35 cellular contexts compared by ENCODE assay signal in genomic region chr3:167382127-167382526, GRCh38. TPM values are rescaled to one million over a fixed set of nuclear protein-coding genes. Genes with fewer than 3 reads are reported as not detected.
"Had no signal": no experiment of that assay in that cellular context is flagged by ENCODE, and none has a peak within 500 bp of the region (broad histone marks: within the 10 kb centered on the region; RNA-seq: fewer than 3 reads in every experiment).

No MANE protein-coding gene starts in this region.

- ATAC-seq: activated naive CD4-positive, alpha-beta T cell treated with anti-CD3 and anti-CD28 coated beads, Interleukin-2, amount 50 U/mL, for 72 hours; activated naive CD8-positive, alpha-beta T cell treated with anti-CD3 and anti-CD28 coated beads, Interleukin-2, amount 50 U/mL, for 24 hours; activated T-cell treated with anti-CD3 and anti-CD28 coated beads, Interleukin-2, amount 50 U/mL, for 4 hours; activated T-cell treated with anti-CD3 and anti-CD28 coated beads, Interleukin-2, amount 50 U/mL, for 72 hours; activated T-helper 17 cell treated with anti-CD3 and anti-CD28 coated beads, Interleukin-2, amount 50 U/mL, for 72 hours; body of pancreas had no signal

- H3K4me3 ChIP-seq: adrenal gland, ascending aorta, body of pancreas, breast epithelium, cardiac muscle cell had no signal

- H3K4me1 ChIP-seq: body of pancreas, breast epithelium had no signal

- DNase-seq: activated effector memory CD4-positive, alpha-beta T cell treated with anti-CD3 and anti-CD28 coated beads, Interleukin-2, amount 50 U/mL, for 16 hours; activated effector memory CD4-positive, alpha-beta T cell treated with Interleukin-2 at 50 U/mL for 16 hours; activated gamma-delta T cell; activated gamma-delta T cell treated with Interleukin-2 at 50 U/mL for 16 hours; activated naive CD4-positive, alpha-beta T cell; activated naive CD4-positive, alpha-beta T cell treated with anti-CD3 and anti-CD28 coated beads for 36 hours; activated naive CD4-positive, alpha-beta T cell treated with anti-CD3 and anti-CD28 coated beads, Interleukin-2, amount 10 ng/mL, durations not matched to agents 7 days and 5 days; activated naive CD4-positive, alpha-beta T cell treated with anti-CD3 and anti-CD28 coated beads, Interleukin-2, amount 50 U/mL, for 16 hours; activated naive CD4-positive, alpha-beta T cell treated with Interleukin-2 at 50 U/mL for 16 hours; activated naive CD8-positive, alpha-beta T cell treated with anti-CD3 and anti-CD28 coated beads for 36 hours; activated naive CD8-positive, alpha-beta T cell treated with anti-CD3 and anti-CD28 coated beads, Interleukin-2, amount 10 ng/mL, durations not matched to agents 7 days and 5 days; activated naive CD8-positive, alpha-beta T cell treated with anti-CD3 and anti-CD28 coated beads, Interleukin-2, amount 50 U/mL, for 24 hours; activated T-cell treated with anti-CD3 and anti-CD28 coated beads for 4 hours; activated T-cell treated with anti-CD3 and anti-CD28 coated beads, Interleukin-2, amount 50 U/mL, for 1 hour; activated T-cell treated with anti-CD3 and anti-CD28 coated beads, Interleukin-2, amount 50 U/mL, for 24 hours; activated T-cell treated with anti-CD3 and anti-CD28 coated beads, Interleukin-2, amount 50 U/mL, for 4 hours; activated T-cell treated with anti-CD3 and anti-CD28 coated beads, Interleukin-2, amount 50 U/mL, for 48 hours; activated T-cell treated with anti-CD3 and anti-CD28 coated beads, Interleukin-2, amount 50 U/mL, for 72 hours; adrenal gland; amniotic stem cell; amygdala; anterior cingulate cortex; aorta; body of pancreas; brain microvascular endothelial cell; caudate nucleus; central memory CD4-positive, alpha-beta T cell; cerebellar nuclear complex had no signal

- H3K9me3 ChIP-seq: ascending aorta, body of pancreas, breast epithelium had no signal

- H3K27me3 ChIP-seq: adrenal gland, ascending aorta, body of pancreas, brain microvascular endothelial cell, breast epithelium, cardiac muscle cell had no signal

- H3K27ac ChIP-seq: adrenal gland, ascending aorta, body of pancreas, brain microvascular endothelial cell, breast epithelium, cardiac muscle cell had no signal

- H3K36me3 ChIP-seq: adrenal gland, ascending aorta, brain microvascular endothelial cell, breast epithelium, cardiac muscle cell had no signal

RNA-seq across cellular contexts. Expression of gene ZBBX, which starts 2.0 kb away (rescaled TPM):
- total RNA-seq: activated naive CD4-positive, alpha-beta T cell treated with anti-CD3 and anti-CD28 coated beads for 36 hours; activated naive CD4-positive, alpha-beta T cell treated with anti-CD3 and anti-CD28 coated beads, Interleukin-2, amount 50 U/mL, for 72 hours; activated naive CD8-positive, alpha-beta T cell treated with anti-CD3 and anti-CD28 coated beads for 36 hours; activated naive CD8-positive, alpha-beta T cell treated with anti-CD3 and anti-CD28 coated beads, Interleukin-2, amount 10 ng/mL, durations not matched to agents 7 days and 5 days; activated T-cell treated with anti-CD3 and anti-CD28 coated beads, Interleukin-2, amount 50 U/mL, for 4 hours; activated T-cell treated with anti-CD3 and anti-CD28 coated beads, Interleukin-2, amount 50 U/mL, for 72 hours; activated T-helper 1 cell treated with anti-CD3 and anti-CD28 coated beads, Interleukin-12 subunit alpha, Interleukin-12 subunit beta, Interleukin-2, Interleukin-4 antibody, amounts not matched to agents 30 ng/mL and 10 ng/mL and 1 ng/mL, durations not matched to agents 14 hours and 24 hours and 36 hours; activated T-helper 17 cell treated with anti-CD3 and anti-CD28 coated beads, Interleukin-2, amount 50 U/mL, for 72 hours; activated T-helper 2 cell treated with anti-CD3 and anti-CD28 coated beads, Interferon-gamma antibody, Interleukin-2, Interleukin-4, amounts not matched to agents 10 μg/mL and 5 μg/mL and 100 μg/mL, durations not matched to agents 14 hours and 24 hours and 36 hours; adrenal gland; aorta; ascending aorta; breast epithelium had no signal
- polyA plus RNA-seq: aorta had no signal
